ENCODE assay signal across 12 cellular contexts in the genomic region with DNA sequence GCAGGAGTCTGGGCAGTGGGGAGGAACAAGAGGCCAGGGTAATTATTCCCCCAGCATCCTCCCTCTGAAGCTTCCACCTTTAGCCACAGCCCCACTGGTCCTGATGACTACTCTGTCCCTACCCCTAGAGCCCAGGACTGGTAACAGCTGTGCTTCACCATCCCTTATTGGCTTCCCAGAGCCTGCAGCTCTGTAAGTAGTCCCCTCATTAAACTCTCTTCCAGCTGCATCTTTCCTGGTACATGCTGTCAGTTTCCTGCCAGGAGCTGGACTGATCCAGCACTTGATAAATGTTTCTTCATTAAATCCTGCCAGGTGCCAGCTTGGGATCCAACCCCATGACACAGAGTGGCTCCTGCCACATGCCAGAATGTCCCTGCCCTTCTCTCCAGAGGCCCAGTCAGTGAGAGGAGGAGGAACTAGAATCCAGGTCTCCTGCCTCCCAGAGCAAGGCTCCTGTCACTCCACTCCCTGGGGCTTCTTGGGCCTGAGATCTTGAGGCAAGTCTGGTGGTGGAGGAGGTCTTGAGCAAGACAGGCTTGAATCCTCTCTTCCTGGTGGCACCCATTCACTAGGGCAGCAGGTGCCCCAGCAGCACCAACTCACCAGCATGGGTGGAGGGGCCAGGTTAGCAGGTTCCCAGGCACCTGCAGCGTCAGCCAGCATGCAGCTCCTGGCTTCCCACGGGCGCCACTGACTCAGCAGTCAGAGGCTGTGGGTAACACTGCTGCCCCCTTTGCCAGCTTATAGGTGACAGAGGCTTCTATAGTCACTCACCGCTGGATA. TPM values are rescaled to one million over a fixed set of nuclear protein-coding genes. Genes with fewer than 3 reads are reported as not detected.
DNase-seq lines count a peak whose midpoint lies in the region; ATAC-seq, FAIRE-seq and TF ChIP-seq lines count a peak whose summit lies in the region.
"Had no signal": no experiment of that assay in that cellular context is flagged by ENCODE, and none has a peak within 500 bp of the region (broad histone marks: within the 10 kb centered on the region; RNA-seq: fewer than 3 reads in every experiment).

No MANE protein-coding gene starts in this region.

- POLR2A ChIA-PET in K562 (lab: Yijun Ruan, JAX): no interaction called here

- no peak overlapping the region for H3K4me2 ChIP-seq in K562 (ENCODE audit: insufficient read depth, low read length)

- peak; percentile 44; the same call in 1 of the 3 replicates for ATAC-seq in K562
- ATAC-seq in HG02571 (IDR thresholded peaks at IDR 0.05; ENCODE audit: unreplicated experiment): no peak

- peak overlapping the region in 1 of 2 experiments; percentile 64; a peak in 1 of 4 replicates for H3K9ac ChIP-seq in K562 (ENCODE audit: insufficient read depth in 1 of 2, low read depth in 2 of 2, low read length in 2 of 2)

- no peak overlapping the region for H3K4me3 ChIP-seq in K562
- H3K4me3 ChIP-seq in ovary: no peak overlapping the region
- H3K4me3 ChIP-seq in spleen: no peak overlapping the region
- H3K4me3 ChIP-seq: ascending aorta had no signal

- H3K36me3 ChIP-seq in K562 (ENCODE audit: control insufficient read depth, insufficient read depth, low read length) (no peaks in the 10 kb centered on the region), ovary (no peaks in the 10 kb centered on the region), spleen (no peaks in the 10 kb centered on the region)

- no peaks in the 10 kb centered on the region for H3K9me3 ChIP-seq in K562 (replicated peaks; ENCODE audit: control insufficient read depth, insufficient read depth, low read depth, low read length)
- H3K9me3 ChIP-seq in ovary: no peaks in the 10 kb centered on the region
- H3K9me3 ChIP-seq in spleen: no peaks in the 10 kb centered on the region
- H3K9me3 ChIP-seq: ascending aorta had no signal

- no TSS peak for BruUV-seq in K562 (replicated peaks; lab: Mats Ljungman, UMichigan)

- no peaks in the 10 kb centered on the region for H3K9me1 ChIP-seq in K562 (ENCODE audit: control insufficient read depth, insufficient read depth, low read length)

- H2AFZ ChIP-seq in K562 (ENCODE audit: low read depth, low read length): no peak overlapping the region

- WGBS in K562 (ENCODE audit: insufficient coverage, low coverage, missing lambda C conversion rate): 0% methylated on average over 4 of the region's 4 CpGs
- 58 to 72% (median 64%) methylated on average over 4 of the region's 4 CpGs for WGBS in ovary, 3 donors
- 51 to 61% (median 54%) methylated on average over 4 of the region's 4 CpGs for WGBS in spleen, 5 donors

- intact Hi-C loops in K562 (cut with micrococcal nuclease): loop anchor here (5.0 to 10.0 kb wide), 3 partner anchors 105 to 205 kb away; a partner anchor contains a TSS
- intact Hi-C loops in ovary (cut with DNase I): loop anchor here (2.0 to 10.0 kb wide), 5 partner anchors 35 to 155 kb away; a partner anchor contains a TSS
- intact Hi-C loops in spleen (cut with DNase I; ENCODE audit: low total_unique reads): loop anchor here (2.0 kb wide), 2 partner anchors 35 to 149 kb away; no protein-coding TSS in a partner anchor

- H3K27me3 ChIP-seq in K562 (ENCODE audit: control insufficient read depth in 2 of 2, insufficient read depth in 2 of 2, low read length in 2 of 2) (no peaks in the 10 kb centered on the region), ovary (no peaks in the 10 kb centered on the region), spleen (replicated peaks in 1 of 7) (no peaks in the 10 kb centered on the region)
- H3K27me3 ChIP-seq: ascending aorta had no signal

- no peaks in the 10 kb centered on the region for H4K20me1 ChIP-seq in K562 (replicated peaks; ENCODE audit: control insufficient read depth, insufficient read depth, low read length)

- no peak for TF ChIP-seq RAD21 in K562 (CRISPR knock-in tag; conservative IDR thresholded peaks at IDR 0.05 in 1 of 2, IDR thresholded peaks at IDR 0.05 in 1 of 2)

- TF ChIP-seq CTCF in K562 (IDR thresholded peaks at IDR 0.05 in 2 of 3, conservative IDR thresholded peaks at IDR 0.05 in 1 of 3; ENCODE audit: insufficient read depth in 2 of 3, low read depth in 1 of 3, low read length in 3 of 3) (no peak), ovary (IDR thresholded peaks at IDR 0.05) (no peak), spleen (IDR thresholded peaks at IDR 0.05 in 8 of 11, conservative IDR thresholded peaks at IDR 0.05 in 3 of 11) (no peak)

- H3K4me1 ChIP-seq in K562 (replicated peaks in 1 of 2; ENCODE audit: control insufficient read depth in 2 of 2, insufficient read depth in 2 of 2, low read length in 2 of 2) (peaks cover 0 to 7% of the 10 kb centered on the region in 2 experiments; a peak in 1 of 5 replicates), ovary (ENCODE audit: insufficient read depth) (peaks cover 2% of the 10 kb centered on the region), spleen (peaks cover 0 to 49% (median 15%) of the 10 kb centered on the region in 6 donors)

- H3K27ac ChIP-seq in K562 (ENCODE audit: extremely low read depth, low read depth, low read length) (no peak overlapping the region), ovary (no peak overlapping the region), spleen (no peak overlapping the region)

- CTCF ChIA-PET in K562 (lab: Yijun Ruan, JAX; ENCODE audit: low intra/inter-chr PET ratio): interaction anchor here (1.3 to 3.0 kb wide), 2 partner anchors 36 to 126 kb away, joined by 4 to 28 read pairs; no protein-coding TSS in a partner anchor

- in situ Hi-C loops in KBM-7 (cut with MboI; ENCODE audit: low pct_unique_long_range_greater_than_20kb, low sequenced_read_pairs) (no loop called here), K562 (cut with MboI) (loop anchor here (5.0 kb wide), 1 partner anchor 38 kb away; no protein-coding TSS in a partner anchor)

- no peaks in the 10 kb centered on the region for H3K79me2 ChIP-seq in K562 (ENCODE audit: control insufficient read depth, insufficient read depth, low read length)

- TF ChIP-seq POLR2A in K562 (conservative IDR thresholded peaks at IDR 0.05) (no peak), ovary (IDR thresholded peaks at IDR 0.05) (no peak), spleen (IDR thresholded peaks at IDR 0.05) (no peak)

- peak; percentile 7 for DNase-seq in KBM-7
- DNase-seq in K562 (ENCODE audit: extremely low read depth in 1 of 4, low spot score in 3 of 4): peak in 2 of 4 experiments; percentile 3 to 5
- DNase-seq in ovary: peak in 3 of 5 donors; percentile 8 to 34 (median 16)
- no peak for DNase-seq in DMS53 (lab: John Stamatoyannopoulos, UW)
- no peak for DNase-seq in spleen
- DNase-seq: activated CD4-positive, alpha-beta T cell treated with anti-CD3 and anti-CD28 coated beads, Interleukin-2, amount 10 ng/mL, durations not matched to agents 24 days and 14 days; foreskin fibroblast; naive B cell; stimulated activated CD4-positive, alpha-beta T cell treated with anti-CD3 and anti-CD28 coated beads, Interleukin-4, amount 100 ng/mL, for 1 hour had no signal

- TF ChIP-seq EP300 in K562 (IDR thresholded peaks at IDR 0.05; ENCODE audit: low read length): no peak
- TF ChIP-seq EP300 in ovary (IDR thresholded peaks at IDR 0.05): no peak

- no peak for FAIRE-seq in K562 (lab: Jason Lieb, UNC)

RNA-seq across cellular contexts. Expression of a gene that starts 27.6 kb away (rescaled TPM):
- 0.30 and 0.37 TPM in 2 replicates for total RNA-seq in K562 (2011; cell fraction: chromatin; rRNA removed; ENCODE audit: low replicate concordance)
- 0.17 and 0.26 TPM in 2 replicates for total RNA-seq in K562 (2011; cell fraction: nucleolus; rRNA removed)
- 0.22 and 0.53 TPM in 2 replicates for total RNA-seq in K562 (2011; cell fraction: nucleoplasm; rRNA removed)
- not detected in 2 replicates for total RNA-seq in K562 (2014; rRNA removed)
- not detected in 2 replicates for total RNA-seq in K562 (2014; rRNA removed; fragmentation: Illumina TruSeq; extraction: Trizol)
- total RNA-seq in K562 (2015; rRNA removed; fragmentation: Illumina TruSeq; extraction: Trizol): 0.11 TPM in 1 of 2 replicates, not detected in the other
- total RNA-seq in K562 (2021): not detected in 2 replicates
- 0.06 and 0.24 TPM in 2 replicates for polyA plus RNA-seq in K562 (2011; rRNA removed)
- polyA plus RNA-seq in K562 (2011; cell fraction: cytosol; rRNA removed): 0.16 TPM in 2 replicates
- polyA plus RNA-seq in K562 (2011; cell fraction: nucleus; rRNA removed): 0.17 and 0.41 TPM in 2 replicates
- not detected in 2 replicates for polyA plus RNA-seq in K562 (2012)
- not detected in 2 replicates for polyA plus RNA-seq in K562 (2014; fragmentation: Illumina TruSeq; extraction: Trizol)
- under 1 TPM; 0.04 to 0.07 TPM for polyA plus RNA-seq in K562 (2014; fragmentation: Nextera tagmentation; extraction: Ambion mirVana)
- 0.30 TPM in 1 of 2 replicates, not detected in the other for polyA plus RNA-seq in K562 (2014; rRNA removed)
- 0.24 TPM in 1 of 2 replicates, not detected in the other for polyA minus RNA-seq in K562 (2011; rRNA and poly(A)+ RNA removed)
- polyA minus RNA-seq in K562 (2011; cell fraction: cytosol; rRNA and poly(A)+ RNA removed): not detected in 2 replicates
- polyA minus RNA-seq in K562 (2011; cell fraction: nucleus; rRNA and poly(A)+ RNA removed): not detected in 2 replicates
- total RNA-seq in ovary: under 1 TPM in 4 of 7 donors, not detected in 3; 0.22 to 0.46 (median 0.28) TPM
- under 1 TPM in 1 of 2 donors, not detected in 1; 0.33 TPM for polyA plus RNA-seq in ovary
- under 1 TPM in 2 of 7 donors, not detected in 5; 0.33 to 0.42 TPM for total RNA-seq in spleen
- polyA plus RNA-seq in spleen: not detected
- total RNA-seq: ascending aorta had no signal
- polyA plus RNA-seq: urinary bladder had no signal

RNA-seq across cellular contexts. Expression of a gene that starts 30.3 kb away (rescaled TPM):
- 67.7 and 204 TPM in 2 replicates for total RNA-seq in K562 (2011; cell fraction: chromatin; rRNA removed; ENCODE audit: low replicate concordance)
- 92.2 and 100 TPM in 2 replicates for total RNA-seq in K562 (2011; cell fraction: nucleolus; rRNA removed)
- total RNA-seq in K562 (2011; cell fraction: nucleoplasm; rRNA removed): 59.2 and 60.7 TPM in 2 replicates
- total RNA-seq in K562 (2014; rRNA removed): 11.2 and 12.7 TPM in 2 replicates
- 2.1 and 3.9 TPM in 2 replicates for total RNA-seq in K562 (2014; rRNA removed; fragmentation: Illumina TruSeq; extraction: Trizol)
- total RNA-seq in K562 (2015; rRNA removed; fragmentation: Illumina TruSeq; extraction: Trizol): 6.0 and 6.3 TPM in 2 replicates
- total RNA-seq in K562 (2021): 11.4 and 13.9 TPM in 2 replicates
- 6.0 and 16.7 TPM in 2 replicates for polyA plus RNA-seq in K562 (2011; rRNA removed)
- polyA plus RNA-seq in K562 (2011; cell fraction: cytosol; rRNA removed): 10.8 and 14.2 TPM in 2 replicates
- polyA plus RNA-seq in K562 (2011; cell fraction: nucleus; rRNA removed): 106 and 120 TPM in 2 replicates
- 11.5 and 18.7 TPM in 2 replicates for polyA plus RNA-seq in K562 (2012)
- polyA plus RNA-seq in K562 (2014; fragmentation: Illumina TruSeq; extraction: Trizol): 7.3 and 9.2 TPM in 2 replicates
- under 1 TPM; 0.17 to 0.24 TPM for polyA plus RNA-seq in K562 (2014; fragmentation: Nextera tagmentation; extraction: Ambion mirVana)
- 10.6 and 17.4 TPM in 2 replicates for polyA plus RNA-seq in K562 (2014; rRNA removed)
- 5.0 and 8.2 TPM in 2 replicates for polyA minus RNA-seq in K562 (2011; rRNA and poly(A)+ RNA removed)
- 10.0 and 12.9 TPM in 2 replicates for polyA minus RNA-seq in K562 (2011; cell fraction: cytosol; rRNA and poly(A)+ RNA removed)
- 27.1 and 27.3 TPM in 2 replicates for polyA minus RNA-seq in K562 (2011; cell fraction: nucleus; rRNA and poly(A)+ RNA removed)
- total RNA-seq in ovary: 100 to 1,000 TPM in 2 of 7 donors, 10 to 100 TPM in 5; 70.8 to 166 (median 83.7) TPM
- polyA plus RNA-seq in ovary: 10 to 100 TPM; 11.2 to 90.2 TPM
- total RNA-seq in spleen: 10 to 100 TPM; 31.8 to 95.9 (median 58.2) TPM
- polyA plus RNA-seq in spleen: 10 to 100 TPM; 12.3 to 58.3 (median 35.8) TPM

RNA-seq across cellular contexts. Expression of a gene that starts 40.3 kb away (rescaled TPM):
- 2.8 and 4.0 TPM in 2 replicates for total RNA-seq in K562 (2011; cell fraction: chromatin; rRNA removed; ENCODE audit: low replicate concordance)
- total RNA-seq in K562 (2011; cell fraction: nucleolus; rRNA removed): 2.8 and 3.0 TPM in 2 replicates
- total RNA-seq in K562 (2011; cell fraction: nucleoplasm; rRNA removed): 3.9 and 4.0 TPM in 2 replicates
- total RNA-seq in K562 (2014; rRNA removed) (17.4 and 20.8 TPM in 2 replicates), K562 (2014; rRNA removed; fragmentation: Illumina TruSeq; extraction: Trizol) (10.2 and 14.0 TPM in 2 replicates), K562 (2015; rRNA removed; fragmentation: Illumina TruSeq; extraction: Trizol) (17.3 and 18.6 TPM in 2 replicates), K562 (2021) (12.8 and 15.7 TPM in 2 replicates), ovary (1 to 10 TPM; 6.3 to 8.5 (median 7.5) TPM), spleen (10 to 100 TPM in 6 of 7 donors, 1 to 10 TPM in 1; 8.4 to 22.2 (median 18.7) TPM)
- polyA plus RNA-seq in K562 (2011; rRNA removed) (16.0 and 16.5 TPM in 2 replicates), K562 (2014; fragmentation: Illumina TruSeq; extraction: Trizol) (15.7 and 18.0 TPM in 2 replicates), K562 (2014; fragmentation: Nextera tagmentation; extraction: Ambion mirVana) (1 to 10 TPM; 6.5 to 6.8 TPM), K562 (2014; rRNA removed) (16.5 and 18.0 TPM in 2 replicates), ovary (1 to 10 TPM; 9.1 to 9.9 TPM), spleen (10 to 100 TPM; 10.2 to 15.8 (median 12.4) TPM)
- polyA plus RNA-seq in K562 (2011; cell fraction: cytosol; rRNA removed): 17.1 and 20.0 TPM in 2 replicates
- 7.2 and 8.2 TPM in 2 replicates for polyA plus RNA-seq in K562 (2011; cell fraction: nucleus; rRNA removed)
- 12.6 and 14.9 TPM in 2 replicates for polyA plus RNA-seq in K562 (2012)
- 8.6 and 10.2 TPM in 2 replicates for polyA minus RNA-seq in K562 (2011; rRNA and poly(A)+ RNA removed)
- polyA minus RNA-seq in K562 (2011; cell fraction: cytosol; rRNA and poly(A)+ RNA removed): 2.4 and 7.1 TPM in 2 replicates
- polyA minus RNA-seq in K562 (2011; cell fraction: nucleus; rRNA and poly(A)+ RNA removed): 1.3 and 1.6 TPM in 2 replicates

RNA-seq across cellular contexts. Expression of a gene that starts 40.5 kb away (rescaled TPM):
- 33.0 and 39.7 TPM in 2 replicates for total RNA-seq in K562 (2011; cell fraction: chromatin; rRNA removed; ENCODE audit: low replicate concordance)
- total RNA-seq in K562 (2011; cell fraction: nucleolus; rRNA removed): 42.8 and 52.5 TPM in 2 replicates
- total RNA-seq in K562 (2011; cell fraction: nucleoplasm; rRNA removed): 61.4 and 82.2 TPM in 2 replicates
- total RNA-seq in K562 (2014; rRNA removed) (587 and 775 TPM in 2 replicates), K562 (2014; rRNA removed; fragmentation: Illumina TruSeq; extraction: Trizol) (389 and 394 TPM in 2 replicates), K562 (2015; rRNA removed; fragmentation: Illumina TruSeq; extraction: Trizol) (476 and 486 TPM in 2 replicates), K562 (2021) (201 and 209 TPM in 2 replicates), ovary (100 to 1,000 TPM; 138 to 318 (median 199) TPM), spleen (100 to 1,000 TPM; 145 to 258 (median 170) TPM)
- polyA plus RNA-seq in K562 (2011; rRNA removed) (160 and 232 TPM in 2 replicates), K562 (2014; fragmentation: Illumina TruSeq; extraction: Trizol) (318 and 361 TPM in 2 replicates), K562 (2014; fragmentation: Nextera tagmentation; extraction: Ambion mirVana) (100 to 1,000 TPM; 835 to 942 TPM), K562 (2014; rRNA removed) (810 and 1,003 TPM in 2 replicates), ovary (100 to 1,000 TPM; 350 to 380 TPM), spleen (100 to 1,000 TPM; 606 to 753 (median 701) TPM)
- polyA plus RNA-seq in K562 (2011; cell fraction: cytosol; rRNA removed): 25.9 and 86.1 TPM in 2 replicates
- polyA plus RNA-seq in K562 (2011; cell fraction: nucleus; rRNA removed): 42.3 and 57.7 TPM in 2 replicates
- 188 and 520 TPM in 2 replicates for polyA plus RNA-seq in K562 (2012)
- 32.1 and 43.5 TPM in 2 replicates for polyA minus RNA-seq in K562 (2011; rRNA and poly(A)+ RNA removed)
- polyA minus RNA-seq in K562 (2011; cell fraction: cytosol; rRNA and poly(A)+ RNA removed): 17.8 and 24.1 TPM in 2 replicates
- polyA minus RNA-seq in K562 (2011; cell fraction: nucleus; rRNA and poly(A)+ RNA removed): 19.9 and 32.4 TPM in 2 replicates

RNA-seq across cellular contexts. Expression of a gene that starts 47.0 kb away (rescaled TPM):
- 31.8 and 48.5 TPM in 2 replicates for total RNA-seq in K562 (2011; cell fraction: chromatin; rRNA removed; ENCODE audit: low replicate concordance)
- 22.1 and 30.9 TPM in 2 replicates for total RNA-seq in K562 (2011; cell fraction: nucleolus; rRNA removed)
- total RNA-seq in K562 (2011; cell fraction: nucleoplasm; rRNA removed): 15.6 and 21.9 TPM in 2 replicates
- total RNA-seq in K562 (2014; rRNA removed) (10.4 and 14.1 TPM in 2 replicates), K562 (2014; rRNA removed; fragmentation: Illumina TruSeq; extraction: Trizol) (15.7 and 19.6 TPM in 2 replicates), K562 (2015; rRNA removed; fragmentation: Illumina TruSeq; extraction: Trizol) (15.3 and 17.4 TPM in 2 replicates), K562 (2021) (13.9 and 14.1 TPM in 2 replicates), ovary (1 to 10 TPM; 3.9 to 7.9 (median 6.4) TPM), spleen (10 to 100 TPM in 1 of 7 donors, 1 to 10 TPM in 6; 6.4 to 10.0 (median 7.0) TPM)
- polyA plus RNA-seq in K562 (2011; rRNA removed) (10.1 and 10.5 TPM in 2 replicates), K562 (2014; fragmentation: Illumina TruSeq; extraction: Trizol) (15.2 and 15.6 TPM in 2 replicates), K562 (2014; fragmentation: Nextera tagmentation; extraction: Ambion mirVana) (1 to 10 TPM; 1.7 to 2.3 TPM), K562 (2014; rRNA removed) (9.2 and 10.0 TPM in 2 replicates), ovary (10 to 100 TPM in 1 of 2 donors, 1 to 10 TPM in 1; 6.4 to 11.4 TPM), spleen (1 to 10 TPM; 5.2 to 5.7 (median 5.2) TPM)
- polyA plus RNA-seq in K562 (2011; cell fraction: cytosol; rRNA removed): 10.1 and 14.1 TPM in 2 replicates
- polyA plus RNA-seq in K562 (2011; cell fraction: nucleus; rRNA removed): 26.8 and 42.6 TPM in 2 replicates
- polyA plus RNA-seq in K562 (2012): 7.9 and 10.1 TPM in 2 replicates
- 14.9 and 17.0 TPM in 2 replicates for polyA minus RNA-seq in K562 (2011; rRNA and poly(A)+ RNA removed)
- 9.5 and 9.7 TPM in 2 replicates for polyA minus RNA-seq in K562 (2011; cell fraction: cytosol; rRNA and poly(A)+ RNA removed)
- 12.8 and 14.1 TPM in 2 replicates for polyA minus RNA-seq in K562 (2011; cell fraction: nucleus; rRNA and poly(A)+ RNA removed)

Comparison
In these comparisons a context has a peak if more than half of its experiments do, and no peak if none do; other contexts are left out.
1. DNase-seq: peak in KBM-7 (single experiment) and ovary (3 of 5); none in DMS53 (single experiment) and spleen (single experiment).